8 cellular contexts compared by ENCODE assay signal in the genomic region with DNA sequence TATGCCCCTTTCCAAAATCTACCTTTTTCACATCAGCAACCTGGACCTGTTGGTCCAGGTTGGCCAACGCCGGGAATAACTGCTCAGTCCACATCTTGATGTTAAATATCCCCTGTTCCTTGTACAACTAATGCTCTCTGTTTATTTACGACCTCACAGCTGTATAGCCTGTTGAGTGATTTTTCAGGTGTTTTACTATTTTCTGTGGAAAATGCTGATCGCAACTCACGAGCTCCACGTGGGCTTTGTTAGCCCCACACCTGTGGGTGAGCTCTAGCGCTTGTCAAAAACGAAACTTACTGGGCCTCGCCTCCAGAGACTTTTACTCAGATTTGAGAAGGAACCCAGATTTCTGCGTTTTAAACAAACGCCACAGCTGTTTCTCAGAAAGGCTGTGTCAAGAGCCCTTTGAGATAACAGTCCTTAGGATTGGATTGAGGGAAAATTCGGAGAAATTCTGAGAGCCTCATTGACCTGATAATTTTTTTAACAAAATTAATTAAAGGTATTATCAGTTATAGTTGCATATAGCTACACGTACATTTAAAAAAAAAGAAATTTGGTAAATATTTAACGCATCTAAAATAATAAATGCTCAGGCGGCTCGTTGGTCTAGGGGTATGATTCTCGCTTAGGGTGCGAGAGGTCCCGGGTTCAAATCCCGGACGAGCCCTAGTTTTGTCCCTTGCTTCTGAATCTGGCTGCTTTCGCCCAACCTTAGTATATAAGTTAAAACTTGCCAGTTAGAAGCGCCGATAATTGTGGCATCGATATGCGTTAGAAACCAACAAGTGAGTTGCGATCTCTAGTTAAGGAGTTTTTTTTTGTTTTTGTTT. TPM values are rescaled to one million over a fixed set of nuclear protein-coding genes. Genes with fewer than 3 reads are reported as not detected.
DNase-seq lines count a peak whose midpoint lies in the region; TF ChIP-seq lines count a peak whose summit lies in the region.

No MANE protein-coding gene starts in this region.

- H3K79me1 ChIP-seq in mesenchymal stem cell (replicated peaks; ENCODE audit: low read length, poor library complexity, severe bottlenecking) = no peaks in the 10 kb centered on the region

- no peak overlapping the region for H3K23ac ChIP-seq in mesenchymal stem cell (ENCODE audit: low read length in 2 of 2)

- WGBS in mesenchymal stem cell = 2% methylated on average over 25 of the region's 27 CpGs

- H3K27me3 ChIP-seq in dorsolateral prefrontal cortex (no peaks in the 10 kb centered on the region), mesenchymal stem cell (ENCODE audit: control insufficient read depth in 1 of 2, insufficient read depth in 1 of 2, low read length in 2 of 2) (no peaks in the 10 kb centered on the region)

- no peak overlapping the region for H2BK5ac ChIP-seq in mesenchymal stem cell (ENCODE audit: low read depth, low read length, poor library complexity, severe bottlenecking)

- H3K27ac ChIP-seq in dorsolateral prefrontal cortex (peak overlapping the region in 54 of 59 donors; percentile 5 to 97 (median 82)), mesenchymal stem cell (ENCODE audit: low read length, poor library complexity, severe bottlenecking) (peak overlapping the region; percentile 80)

- peak overlapping the region; percentile 48 to 82 (median 66) for H3K4me3 ChIP-seq in dorsolateral prefrontal cortex
- peak overlapping the region in 1 of 2 experiments; percentile 76 for H3K4me3 ChIP-seq in mesenchymal stem cell (ENCODE audit: insufficient read depth in 1 of 2, low read depth in 1 of 2, low read length in 2 of 2)

- intact Hi-C loops in dorsolateral prefrontal cortex (cut with DNase I) = loop anchor here (2.0 to 5.0 kb wide), 3 partner anchors 14 to 243 kb away; no protein-coding TSS in a partner anchor

- H3K4me2 ChIP-seq in mesenchymal stem cell (ENCODE audit: low read length, poor library complexity, severe bottlenecking) = peak overlapping the region; percentile 72

- no peak overlapping the region for H3K4ac ChIP-seq in mesenchymal stem cell (ENCODE audit: low read depth in 1 of 2, low read length in 2 of 2)

- H3K36me3 ChIP-seq in mesenchymal stem cell (ENCODE audit: control insufficient read depth in 1 of 2, insufficient read depth in 2 of 2, low read depth in 1 of 2, low read length in 2 of 2) = no peaks in the 10 kb centered on the region

- no peak overlapping the region for H3K18ac ChIP-seq in mesenchymal stem cell (ENCODE audit: low read depth in 1 of 2, low read length in 2 of 2)

- no peak overlapping the region for H4K8ac ChIP-seq in mesenchymal stem cell (ENCODE audit: low read length)

- no peak overlapping the region for H2BK15ac ChIP-seq in mesenchymal stem cell (ENCODE audit: low read depth, poor library complexity, severe bottlenecking)

- no peak overlapping the region for H4K91ac ChIP-seq in mesenchymal stem cell (ENCODE audit: low read length)

- H3K4me1 ChIP-seq in mesenchymal stem cell (ENCODE audit: control insufficient read depth, insufficient read depth, low read depth, low read length) = peaks cover 2% of the 10 kb centered on the region

- H3K9ac ChIP-seq in mesenchymal stem cell (ENCODE audit: low read length) = peak overlapping the region; percentile 83

- no peak overlapping the region for H2BK12ac ChIP-seq in mesenchymal stem cell (ENCODE audit: low read length in 2 of 2)

- DNase-seq in NOMO-1 (lab: John Stamatoyannopoulos, UW; ENCODE audit: unreplicated experiment in 2 of 2) (peak; percentile 23 to 25), NOMO-1 treated with dmso at 0.1 percent for 144 hours (lab: John Stamatoyannopoulos, UW; ENCODE audit: unreplicated experiment) (no peak), NCI-H1694 treated with DMSO at 0.1 percent for 48 hours (lab: John Stamatoyannopoulos, UW) (peak; percentile 75), dorsolateral prefrontal cortex (peak in 2 of 10 donors; percentile 51 to 64), mesenchymal stem cell (peak; percentile 81), stromal cell of bone marrow (ENCODE audit: low read depth) (peak; percentile 13), HuH-7 (ENCODE audit: low spot score) (no peak)
- peak; percentile 64 for DNase-seq in activated CD4-positive, CD25-positive, alpha-beta regulatory T cell treated with anti-CD3 and anti-CD28 coated beads, Interleukin-2, amount 50 U/mL, for 72 hours

- no peak for TF ChIP-seq CTCF in dorsolateral prefrontal cortex (IDR thresholded peaks at IDR 0.05 in 54 of 56, conservative IDR thresholded peaks at IDR 0.05 in 2 of 56; ENCODE audit: low read depth in 1 of 56, partially characterized antibody in 56 of 56)

- H2BK120ac ChIP-seq in mesenchymal stem cell (ENCODE audit: low read depth, low read length) = no peak overlapping the region

- H2AK5ac ChIP-seq in mesenchymal stem cell (ENCODE audit: low read length, severe bottlenecking) = no peak overlapping the region

- no peak overlapping the region for H3K14ac ChIP-seq in mesenchymal stem cell (ENCODE audit: low read length in 2 of 2)

- no peak overlapping the region for H2AFZ ChIP-seq in mesenchymal stem cell (ENCODE audit: low read depth, low read length)

- no peaks in the 10 kb centered on the region for H3K9me3 ChIP-seq in mesenchymal stem cell (ENCODE audit: control insufficient read depth, low read length)

RNA-seq across cellular contexts. Expression of gene HMGN4, which starts 16.7 kb away (rescaled TPM):
- 10 to 100 TPM; 16.9 to 48.3 (median 28.5) TPM for total RNA-seq in dorsolateral prefrontal cortex
- polyA plus RNA-seq in mesenchymal stem cell (2013, experiment 1 of 2) = 34.2 TPM
- 32.7 TPM for polyA plus RNA-seq in mesenchymal stem cell (2013, experiment 2 of 2)

RNA-seq across cellular contexts. Expression of gene ABT1, which starts 41.9 kb away (rescaled TPM):
- 10 to 100 TPM in 9 of 120 experiments, 1 to 10 TPM in 111; 5.9 to 11.3 (median 8.3) TPM for total RNA-seq in dorsolateral prefrontal cortex
- polyA plus RNA-seq in mesenchymal stem cell (2013, experiment 1 of 2) = 15.1 TPM
- polyA plus RNA-seq in mesenchymal stem cell (2013, experiment 2 of 2) = 15.5 TPM

RNA-seq across cellular contexts. Expression of gene BTN1A1, which starts 54.8 kb away (rescaled TPM):
- total RNA-seq in dorsolateral prefrontal cortex = under 1 TPM in 5 of 120 experiments, not detected in 115; 0.17 to 0.28 (median 0.19) TPM
- polyA plus RNA-seq in mesenchymal stem cell (2013, experiment 1 of 2) = not detected
- not detected for polyA plus RNA-seq in mesenchymal stem cell (2013, experiment 2 of 2)

Comparison
In these comparisons a context has a peak if more than half of its experiments do, and no peak if none do; other contexts are left out.
1. DNase-seq: peak in NOMO-1 (2 of 2), NCI-H1694 treated with DMSO at 0.1 percent for 48 hours (single experiment), activated CD4-positive, CD25-positive, alpha-beta regulatory T cell treated with anti-CD3 and anti-CD28 coated beads, Interleukin-2, amount 50 U/mL, for 72 hours (single experiment), mesenchymal stem cell (single experiment) and stromal cell of bone marrow (single experiment); none in NOMO-1 treated with dmso at 0.1 percent for 144 hours (single experiment) and HuH-7 (single experiment).